1 cellular context compared by ENCODE assay signal in the genomic region with DNA sequence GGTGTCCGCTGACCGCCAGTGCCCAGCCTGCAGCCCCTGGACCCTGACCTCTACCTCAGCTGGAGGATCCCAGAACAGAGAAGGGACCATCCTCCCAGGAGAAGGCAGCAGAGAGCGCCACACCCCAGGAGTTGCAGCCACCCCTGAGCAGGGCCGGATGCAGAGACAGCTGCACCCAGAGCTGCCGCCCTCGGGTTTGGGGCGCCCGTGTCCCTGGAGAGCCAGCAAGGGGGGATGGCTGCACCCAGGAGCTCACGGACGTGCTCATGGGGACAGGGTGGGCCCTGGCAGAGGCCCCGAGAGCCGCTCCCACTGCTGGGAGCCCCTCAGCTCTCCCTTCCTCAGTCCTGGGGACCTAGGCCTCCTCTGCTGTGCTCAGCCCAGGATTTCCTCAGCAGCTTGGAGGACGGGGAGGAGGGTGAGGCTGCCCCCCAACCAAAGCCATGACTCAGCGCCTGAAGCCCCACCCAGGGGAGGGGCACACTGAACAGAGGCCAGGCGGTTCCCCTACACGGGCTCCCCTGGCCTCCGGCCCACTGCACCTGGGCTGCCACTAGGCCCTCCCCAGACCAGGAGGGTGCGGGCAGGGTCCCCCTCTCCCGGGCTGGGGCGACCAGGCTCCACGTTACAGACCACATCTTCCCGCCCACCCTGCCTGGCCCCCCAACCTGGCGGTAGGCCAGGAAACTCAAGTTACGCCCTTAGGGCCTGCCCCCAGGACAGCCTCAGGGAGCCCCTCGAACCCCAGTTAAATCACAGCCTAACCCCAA.
A peak's percentile ranks its signal among the peaks of the same experiment; 100 is the strongest.
TF ChIP-seq lines count a peak whose summit lies in the region.

No MANE protein-coding gene starts in this region.

TF ChIP-seq in K562, 482 proteins besides CTCF, POLR2A, EP300 and RAD21 (continued from another document and continues in another):
- TF ChIP-seq, protein P1, sequence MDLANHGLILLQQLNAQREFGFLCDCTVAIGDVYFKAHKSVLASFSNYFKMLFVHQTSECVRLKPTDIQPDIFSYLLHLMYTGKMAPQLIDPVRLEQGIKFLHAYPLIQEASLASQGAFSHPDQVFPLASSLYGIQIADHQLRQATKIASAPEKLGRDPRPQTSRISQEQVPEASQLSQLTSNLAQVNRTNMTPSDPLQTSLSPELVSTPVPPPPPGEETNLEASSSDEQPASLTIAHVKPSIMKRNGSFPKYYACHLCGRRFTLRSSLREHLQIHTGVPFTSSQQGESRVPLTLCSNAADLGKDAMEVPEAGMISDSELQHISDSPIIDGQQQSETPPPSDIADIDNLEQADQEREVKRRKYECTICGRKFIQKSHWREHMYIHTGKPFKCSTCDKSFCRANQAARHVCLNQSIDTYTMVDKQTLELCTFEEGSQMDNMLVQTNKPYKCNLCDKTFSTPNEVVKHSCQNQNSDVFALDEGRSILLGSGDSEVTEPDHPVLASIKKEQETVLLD (IDR thresholded peaks at IDR 0.05), result peak; percentile 48; the same call in 1 of the 2 replicates
- TF ChIP-seq SIN3A (IDR thresholded peaks at IDR 0.05; ENCODE audit: borderline replicate concordance in 2 of 2, control insufficient read depth in 1 of 2, low read depth in 2 of 2, low read length in 2 of 2) (peak in 1 of 2 experiments; percentile 63; a peak in 2 of 4 replicates), CEBPG (CRISPR knock-in tag; IDR thresholded peaks at IDR 0.05) (no peak), CEBPG (tag; conservative IDR thresholded peaks at IDR 0.05 in 1 of 2, IDR thresholded peaks at IDR 0.05 in 1 of 2) (no peak), ZNF77 (CRISPR knock-in tag; IDR thresholded peaks at IDR 0.05) (no peak), ZNF133 (CRISPR knock-in tag; IDR thresholded peaks at IDR 0.05) (no peak), RCOR1 (IDR thresholded peaks at IDR 0.05; ENCODE audit: borderline replicate concordance in 1 of 2, low read depth in 2 of 2, low read length in 2 of 2) (peak in 1 of 2 experiments; percentile 34; a peak in 1 of 4 replicates), RUNX1 (IDR thresholded peaks at IDR 0.05; ENCODE audit: low read depth) (no peak), SP1 (CRISPR knock-in tag; IDR thresholded peaks at IDR 0.05) (peak; percentile 25; the same call in 1 of the 2 replicates), ZBTB7A (IDR thresholded peaks at IDR 0.05; ENCODE audit: borderline replicate concordance, control insufficient read depth, low read depth, low read length) (peak; percentile 47; the same call in 1 of the 2 replicates), ZNF316 (IDR thresholded peaks at IDR 0.05) (peak; percentile 95), ETV5 (CRISPR knock-in tag; IDR thresholded peaks at IDR 0.05; ENCODE audit: low read depth) (peak; percentile 69; the same call in 1 of the 2 replicates), SMARCE1 (IDR thresholded peaks at IDR 0.05) (peak; percentile 54; the same call in 1 of the 2 replicates), HNRNPLL (IDR thresholded peaks at IDR 0.05; ENCODE audit: low read depth, low read length, poor library complexity, severe bottlenecking) (no peak), ELF1 (tag; IDR thresholded peaks at IDR 0.05) (no peak), CREM (IDR thresholded peaks at IDR 0.05; ENCODE audit: low read depth) (0 out of 2 replicates have a peak, but pooled peaks have one; percentile 7), RBBP5 (IDR thresholded peaks at IDR 0.05; ENCODE audit: borderline replicate concordance, insufficient read depth, low read length, poor library complexity, severe bottlenecking) (peak; percentile 33), HMGN3 (IDR thresholded peaks at IDR 0.05; ENCODE audit: borderline replicate concordance, extremely low read depth, insufficient read length, low read depth, low read length) (peak; percentile 70), YY1 (IDR thresholded peaks at IDR 0.05; ENCODE audit: borderline replicate concordance in 1 of 3, control insufficient read depth in 1 of 3, extremely low read depth in 1 of 3, insufficient read depth in 3 of 3, insufficient read length in 1 of 3, insufficient replicate concordance in 2 of 3, low read depth in 1 of 3, low read length in 2 of 3) (no peak), NFIC (IDR thresholded peaks at IDR 0.05) (peak; percentile 94), NONO (IDR thresholded peaks at IDR 0.05; ENCODE audit: low read depth in 2 of 2, low read length in 1 of 2) (no peak), POLR2G (IDR thresholded peaks at IDR 0.05; ENCODE audit: low read depth, low read length) (peak; percentile 45; the same call in 1 of the 2 replicates), DPF2 (IDR thresholded peaks at IDR 0.05) (peak; percentile 63; the same call in 1 of the 2 replicates), C11orf30 (IDR thresholded peaks at IDR 0.05; ENCODE audit: low read depth) (peak; percentile 95), MTA3 (IDR thresholded peaks at IDR 0.05; ENCODE audit: borderline replicate concordance) (peak; percentile 34; the same call in 1 of the 2 replicates)
- TF ChIP-seq, protein P2, sequence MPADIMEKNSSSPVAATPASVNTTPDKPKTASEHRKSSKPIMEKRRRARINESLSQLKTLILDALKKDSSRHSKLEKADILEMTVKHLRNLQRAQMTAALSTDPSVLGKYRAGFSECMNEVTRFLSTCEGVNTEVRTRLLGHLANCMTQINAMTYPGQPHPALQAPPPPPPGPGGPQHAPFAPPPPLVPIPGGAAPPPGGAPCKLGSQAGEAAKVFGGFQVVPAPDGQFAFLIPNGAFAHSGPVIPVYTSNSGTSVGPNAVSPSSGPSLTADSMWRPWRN (IDR thresholded peaks at IDR 0.05; ENCODE audit: low read depth), result no peak
- TF ChIP-seq, protein P3, sequence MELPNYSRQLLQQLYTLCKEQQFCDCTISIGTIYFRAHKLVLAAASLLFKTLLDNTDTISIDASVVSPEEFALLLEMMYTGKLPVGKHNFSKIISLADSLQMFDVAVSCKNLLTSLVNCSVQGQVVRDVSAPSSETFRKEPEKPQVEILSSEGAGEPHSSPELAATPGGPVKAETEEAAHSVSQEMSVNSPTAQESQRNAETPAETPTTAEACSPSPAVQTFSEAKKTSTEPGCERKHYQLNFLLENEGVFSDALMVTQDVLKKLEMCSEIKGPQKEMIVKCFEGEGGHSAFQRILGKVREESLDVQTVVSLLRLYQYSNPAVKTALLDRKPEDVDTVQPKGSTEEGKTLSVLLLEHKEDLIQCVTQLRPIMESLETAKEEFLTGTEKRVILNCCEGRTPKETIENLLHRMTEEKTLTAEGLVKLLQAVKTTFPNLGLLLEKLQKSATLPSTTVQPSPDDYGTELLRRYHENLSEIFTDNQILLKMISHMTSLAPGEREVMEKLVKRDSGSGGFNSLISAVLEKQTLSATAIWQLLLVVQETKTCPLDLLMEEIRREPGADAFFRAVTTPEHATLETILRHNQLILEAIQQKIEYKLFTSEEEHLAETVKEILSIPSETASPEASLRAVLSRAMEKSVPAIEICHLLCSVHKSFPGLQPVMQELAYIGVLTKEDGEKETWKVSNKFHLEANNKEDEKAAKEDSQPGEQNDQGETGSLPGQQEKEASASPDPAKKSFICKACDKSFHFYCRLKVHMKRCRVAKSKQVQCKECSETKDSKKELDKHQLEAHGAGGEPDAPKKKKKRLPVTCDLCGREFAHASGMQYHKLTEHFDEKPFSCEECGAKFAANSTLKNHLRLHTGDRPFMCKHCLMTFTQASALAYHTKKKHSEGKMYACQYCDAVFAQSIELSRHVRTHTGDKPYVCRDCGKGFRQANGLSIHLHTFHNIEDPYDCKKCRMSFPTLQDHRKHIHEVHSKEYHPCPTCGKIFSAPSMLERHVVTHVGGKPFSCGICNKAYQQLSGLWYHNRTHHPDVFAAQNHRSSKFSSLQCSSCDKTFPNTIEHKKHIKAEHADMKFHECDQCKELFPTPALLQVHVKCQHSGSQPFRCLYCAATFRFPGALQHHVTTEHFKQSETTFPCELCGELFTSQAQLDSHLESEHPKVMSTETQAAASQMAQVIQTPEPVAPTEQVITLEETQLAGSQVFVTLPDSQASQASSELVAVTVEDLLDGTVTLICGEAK (IDR thresholded peaks at IDR 0.05), result 0 out of 2 replicates have a peak, but pooled peaks have one; percentile 9
- TF ChIP-seq, protein P3 (CRISPR knock-in tag; IDR thresholded peaks at IDR 0.05), result no peak
- TF ChIP-seq, protein P4, sequence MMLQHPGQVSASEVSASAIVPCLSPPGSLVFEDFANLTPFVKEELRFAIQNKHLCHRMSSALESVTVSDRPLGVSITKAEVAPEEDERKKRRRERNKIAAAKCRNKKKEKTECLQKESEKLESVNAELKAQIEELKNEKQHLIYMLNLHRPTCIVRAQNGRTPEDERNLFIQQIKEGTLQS (IDR thresholded peaks at IDR 0.05), result peak; percentile 85
- TF ChIP-seq, protein P4 (CRISPR knock-in tag; conservative IDR thresholded peaks at IDR 0.05), result no peak
- TF ChIP-seq, protein P5, sequence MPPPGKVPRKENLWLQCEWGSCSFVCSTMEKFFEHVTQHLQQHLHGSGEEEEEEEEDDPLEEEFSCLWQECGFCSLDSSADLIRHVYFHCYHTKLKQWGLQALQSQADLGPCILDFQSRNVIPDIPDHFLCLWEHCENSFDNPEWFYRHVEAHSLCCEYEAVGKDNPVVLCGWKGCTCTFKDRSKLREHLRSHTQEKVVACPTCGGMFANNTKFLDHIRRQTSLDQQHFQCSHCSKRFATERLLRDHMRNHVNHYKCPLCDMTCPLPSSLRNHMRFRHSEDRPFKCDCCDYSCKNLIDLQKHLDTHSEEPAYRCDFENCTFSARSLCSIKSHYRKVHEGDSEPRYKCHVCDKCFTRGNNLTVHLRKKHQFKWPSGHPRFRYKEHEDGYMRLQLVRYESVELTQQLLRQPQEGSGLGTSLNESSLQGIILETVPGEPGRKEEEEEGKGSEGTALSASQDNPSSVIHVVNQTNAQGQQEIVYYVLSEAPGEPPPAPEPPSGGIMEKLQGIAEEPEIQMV (tag; conservative IDR thresholded peaks at IDR 0.05; ENCODE audit: low read depth), result no peak
- TF ChIP-seq, protein P6, sequence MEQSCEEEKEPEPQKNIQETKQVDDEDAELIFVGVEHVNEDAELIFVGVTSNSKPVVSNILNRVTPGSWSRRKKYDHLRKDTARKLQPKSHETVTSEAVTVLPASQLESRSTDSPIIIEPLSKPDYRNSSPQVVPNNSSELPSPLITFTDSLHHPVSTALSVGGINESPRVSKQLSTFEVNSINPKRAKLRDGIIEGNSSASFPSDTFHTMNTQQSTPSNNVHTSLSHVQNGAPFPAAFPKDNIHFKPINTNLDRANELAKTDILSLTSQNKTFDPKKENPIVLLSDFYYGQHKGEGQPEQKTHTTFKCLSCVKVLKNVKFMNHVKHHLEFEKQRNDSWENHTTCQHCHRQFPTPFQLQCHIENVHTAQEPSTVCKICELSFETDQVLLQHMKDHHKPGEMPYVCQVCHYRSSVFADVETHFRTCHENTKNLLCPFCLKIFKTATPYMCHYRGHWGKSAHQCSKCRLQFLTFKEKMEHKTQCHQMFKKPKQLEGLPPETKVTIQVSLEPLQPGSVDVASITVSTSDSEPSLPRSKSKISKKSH (CRISPR knock-in tag; IDR thresholded peaks at IDR 0.05), result no peak
- TF ChIP-seq, protein P7, sequence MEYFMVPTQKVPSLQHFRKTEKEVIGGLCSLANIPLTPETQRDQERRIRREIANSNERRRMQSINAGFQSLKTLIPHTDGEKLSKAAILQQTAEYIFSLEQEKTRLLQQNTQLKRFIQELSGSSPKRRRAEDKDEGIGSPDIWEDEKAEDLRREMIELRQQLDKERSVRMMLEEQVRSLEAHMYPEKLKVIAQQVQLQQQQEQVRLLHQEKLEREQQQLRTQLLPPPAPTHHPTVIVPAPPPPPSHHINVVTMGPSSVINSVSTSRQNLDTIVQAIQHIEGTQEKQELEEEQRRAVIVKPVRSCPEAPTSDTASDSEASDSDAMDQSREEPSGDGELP (CRISPR knock-in tag; IDR thresholded peaks at IDR 0.05; ENCODE audit: borderline replicate concordance), result peak; percentile 60; the same call in 1 of the 2 replicates
- TF ChIP-seq, protein P8, sequence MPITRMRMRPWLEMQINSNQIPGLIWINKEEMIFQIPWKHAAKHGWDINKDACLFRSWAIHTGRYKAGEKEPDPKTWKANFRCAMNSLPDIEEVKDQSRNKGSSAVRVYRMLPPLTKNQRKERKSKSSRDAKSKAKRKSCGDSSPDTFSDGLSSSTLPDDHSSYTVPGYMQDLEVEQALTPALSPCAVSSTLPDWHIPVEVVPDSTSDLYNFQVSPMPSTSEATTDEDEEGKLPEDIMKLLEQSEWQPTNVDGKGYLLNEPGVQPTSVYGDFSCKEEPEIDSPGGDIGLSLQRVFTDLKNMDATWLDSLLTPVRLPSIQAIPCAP (CRISPR knock-in tag; IDR thresholded peaks at IDR 0.05; ENCODE audit: borderline replicate concordance), result no peak
- TF ChIP-seq, protein P9, sequence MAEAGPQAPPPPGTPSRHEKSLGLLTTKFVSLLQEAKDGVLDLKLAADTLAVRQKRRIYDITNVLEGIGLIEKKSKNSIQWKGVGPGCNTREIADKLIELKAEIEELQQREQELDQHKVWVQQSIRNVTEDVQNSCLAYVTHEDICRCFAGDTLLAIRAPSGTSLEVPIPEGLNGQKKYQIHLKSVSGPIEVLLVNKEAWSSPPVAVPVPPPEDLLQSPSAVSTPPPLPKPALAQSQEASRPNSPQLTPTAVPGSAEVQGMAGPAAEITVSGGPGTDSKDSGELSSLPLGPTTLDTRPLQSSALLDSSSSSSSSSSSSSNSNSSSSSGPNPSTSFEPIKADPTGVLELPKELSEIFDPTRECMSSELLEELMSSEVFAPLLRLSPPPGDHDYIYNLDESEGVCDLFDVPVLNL (CRISPR knock-in tag; IDR thresholded peaks at IDR 0.05; ENCODE audit: low read depth), result no peak
